8 cellular contexts compared by ENCODE assay signal in the genomic region with DNA sequence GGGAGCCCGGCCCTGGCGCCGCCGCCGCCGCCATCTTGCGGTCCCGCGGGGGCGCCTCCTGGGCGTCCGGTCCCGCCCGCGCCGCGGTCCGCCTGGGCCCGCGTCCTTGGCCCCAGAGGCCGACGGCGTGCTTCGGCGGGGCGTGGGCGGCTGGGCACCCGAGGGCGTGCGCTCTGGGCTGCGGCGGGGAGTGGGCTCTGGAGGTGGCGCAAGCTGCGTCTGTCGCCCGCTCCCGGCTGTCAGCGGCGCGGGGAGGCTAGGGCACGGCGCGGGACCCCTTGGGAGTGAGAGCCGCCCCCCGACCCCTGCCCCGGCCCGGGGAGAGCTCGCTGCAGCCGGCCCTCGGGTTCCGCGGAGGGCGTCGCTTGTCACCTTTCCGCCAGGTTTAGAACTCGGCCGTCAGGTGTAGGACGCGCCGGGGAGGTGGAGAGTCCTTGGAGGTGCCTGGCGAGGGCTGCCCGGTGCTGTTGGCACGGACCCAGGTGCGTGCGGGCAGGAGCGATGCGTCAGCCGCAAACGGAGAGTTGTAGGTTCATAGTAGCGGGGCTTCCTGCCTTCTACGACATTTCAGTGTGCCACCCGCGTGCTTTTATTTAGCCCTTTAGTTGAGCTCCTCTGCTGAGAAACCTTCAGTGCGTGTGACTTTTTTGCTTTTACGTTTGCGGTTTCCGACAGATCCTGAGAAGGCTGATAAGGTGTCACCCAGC. TPM values are rescaled to one million over a fixed set of nuclear protein-coding genes. Genes with fewer than 3 reads are reported as not detected.
DNase-seq lines count a peak whose midpoint lies in the region; ATAC-seq and TF ChIP-seq lines count a peak whose summit lies in the region.

No MANE protein-coding gene starts in this region.

- H3K36me3 ChIP-seq in OCI-LY1 (ENCODE audit: insufficient read depth, low read length) (no peaks in the 10 kb centered on the region; the same call in 1 of the 2 replicates), esophagus (ENCODE audit: control insufficient read depth in 2 of 2, insufficient read depth in 2 of 2, low read length in 1 of 2) (no peaks in the 10 kb centered on the region)

- H3K9ac ChIP-seq in OCI-LY1 (ENCODE audit: low read length): peak overlapping the region; percentile 81

- H3K4me1 Mint-ChIP-seq in naive B cell: peaks cover 17 to 26% (median 25%) of the 10 kb centered on the region in 3 donors
- H3K4me1 Mint-ChIP-seq in stimulated activated memory B cell treated with anti-CD40 and anti-IgM and Interleukin-4, amounts not matched to agents 10 μg/mL and 1 μg/mL and 100 μg/mL, for 72 hours: peaks cover 24% of the 10 kb centered on the region

- H3K4me3 ChIP-seq in AG09309 (ENCODE audit: control insufficient read depth, low read depth, low read length) (peak overlapping the region; percentile 91), OCI-LY1 (ENCODE audit: low read depth, low read length, poor library complexity, severe bottlenecking) (peak overlapping the region; percentile 87), esophagus (ENCODE audit: low read depth in 1 of 2, low read length in 2 of 2) (peak overlapping the region; percentile 85 to 90)

- TF ChIP-seq CTCF in AG09309 (IDR thresholded peaks at IDR 0.05; ENCODE audit: control insufficient read depth, insufficient read depth, low read depth, low read length, missing control alignments) (no peak), OCI-LY1 (IDR thresholded peaks at IDR 0.05; ENCODE audit: low read length) (no peak)

- 0 out of 2 replicates have a peak, but pooled peaks cover 2% of the 10 kb centered on the region for H3F3A ChIP-seq in OCI-LY1 (ENCODE audit: insufficient read depth, low read length)

- H3K79me2 ChIP-seq in OCI-LY1 (ENCODE audit: insufficient read depth, low read length): peaks cover 50% of the 10 kb centered on the region

- peak overlapping the region; percentile 88 to 96 (median 92) for H3K27ac Mint-ChIP-seq in naive B cell
- H3K27ac Mint-ChIP-seq in stimulated activated memory B cell treated with anti-CD40 and anti-IgM and Interleukin-4, amounts not matched to agents 10 μg/mL and 1 μg/mL and 100 μg/mL, for 72 hours: peak overlapping the region; percentile 90

- peaks cover 0 to 2% (median 0%) of the 10 kb centered on the region in 7 donors for H3K9me3 Mint-ChIP-seq in naive B cell
- no peaks in the 10 kb centered on the region for H3K9me3 Mint-ChIP-seq in stimulated activated memory B cell treated with anti-CD40 and anti-IgM and Interleukin-4, amounts not matched to agents 10 μg/mL and 1 μg/mL and 100 μg/mL, for 72 hours

- peaks cover 0 to 3% (median 0%) of the 10 kb centered on the region in 3 donors for H3K27me3 Mint-ChIP-seq in naive B cell
- H3K27me3 Mint-ChIP-seq in stimulated activated memory B cell treated with anti-CD40 and anti-IgM and Interleukin-4, amounts not matched to agents 10 μg/mL and 1 μg/mL and 100 μg/mL, for 72 hours: no peaks in the 10 kb centered on the region

- DNase-seq in AG09309 (ENCODE audit: low read depth) (peak; percentile 50), activated T-cell treated with anti-CD3 and anti-CD28 coated beads for 24 hours (ENCODE audit: low read depth) (peak; percentile 73), naive B cell (peak; percentile 71)

- H3K4me2 ChIP-seq in OCI-LY1 (ENCODE audit: low read length): peak overlapping the region; percentile 93

- no peaks in the 10 kb centered on the region for H3K9me2 ChIP-seq in OCI-LY1 (ENCODE audit: low read depth, low read length)

- H3K4me1 ChIP-seq in OCI-LY1 (ENCODE audit: insufficient read depth, low read length, severe bottlenecking) (peaks cover 51% of the 10 kb centered on the region), esophagus (ENCODE audit: control insufficient read depth in 2 of 2, insufficient read depth in 2 of 2, low read length in 1 of 2) (peaks cover 2 to 3% of the 10 kb centered on the region in 2 donors)

- H3K36me3 Mint-ChIP-seq in naive B cell: no peaks in the 10 kb centered on the region
- no peaks in the 10 kb centered on the region for H3K36me3 Mint-ChIP-seq in stimulated activated memory B cell treated with anti-CD40 and anti-IgM and Interleukin-4, amounts not matched to agents 10 μg/mL and 1 μg/mL and 100 μg/mL, for 72 hours

- H3K9me3 ChIP-seq in OCI-LY1 (ENCODE audit: low read length) (0 out of 2 replicates have a peak, but pooled peaks cover 4% of the 10 kb centered on the region), esophagus (ENCODE audit: control insufficient read depth in 2 of 2, insufficient read depth in 1 of 2, low read depth in 1 of 2, low read length in 1 of 2) (no peaks in the 10 kb centered on the region)

- H3K27me3 ChIP-seq in OCI-LY1 (ENCODE audit: insufficient read depth, low read length): no peaks in the 10 kb centered on the region
- H3K27me3 ChIP-seq in esophagus (ENCODE audit: control insufficient read depth in 1 of 2, insufficient read depth in 2 of 2, low read length in 2 of 2): no peaks in the 10 kb centered on the region

- ATAC-seq in GM18873 (IDR thresholded peaks at IDR 0.05; ENCODE audit: low FRiP score, unreplicated experiment) (peak; percentile 10), HG03196 (IDR thresholded peaks at IDR 0.05; ENCODE audit: unreplicated experiment) (peak; percentile 31), naive B cell (ENCODE audit: low read depth in 2 of 2) (peak; percentile 20 to 27)
- ATAC-seq in stimulated activated memory B cell treated with anti-CD40 and anti-IgM and Interleukin-4, amounts not matched to agents 10 μg/mL and 1 μg/mL and 100 μg/mL, for 72 hours: peak; percentile 63

- WGBS in esophagus, 2 donors: 0% methylated on average over 68 to 77 of the region's 77 CpGs

- H3K27ac ChIP-seq in OCI-LY1 (ENCODE audit: low read depth, low read length, poor library complexity, severe bottlenecking): peak overlapping the region; percentile 70
- peak overlapping the region; percentile 98 to 100 for H3K27ac ChIP-seq in esophagus (ENCODE audit: low read depth in 2 of 2, low read length in 1 of 2)

- H3K4me3 Mint-ChIP-seq in naive B cell: peak overlapping the region; percentile 80 to 99 (median 90)
- H3K4me3 Mint-ChIP-seq in stimulated activated memory B cell treated with anti-CD40 and anti-IgM and Interleukin-4, amounts not matched to agents 10 μg/mL and 1 μg/mL and 100 μg/mL, for 72 hours: peak overlapping the region; percentile 84

- H2AFZ ChIP-seq in OCI-LY1 (ENCODE audit: low read length): no peak overlapping the region

- peaks cover 13% of the 10 kb centered on the region; the same call in 1 of the 2 replicates for H4K20me1 ChIP-seq in OCI-LY1 (ENCODE audit: insufficient read depth, low read length)

RNA-seq across cellular contexts. Expression of gene VAPA, which starts 0.9 kb away (rescaled TPM):
- polyA plus RNA-seq in esophagus: 100 to 1,000 TPM; 127 to 189 TPM
- polyA plus RNA-seq in naive B cell (ENCODE audit: low read depth in 6 of 6): 100 to 1,000 TPM; 240 to 309 (median 258) TPM

RNA-seq across cellular contexts. Expression of gene TXNDC2, which starts 29.0 kb away (rescaled TPM):
- under 1 TPM in 1 of 2 donors, not detected in 1; 0.06 TPM for polyA plus RNA-seq in esophagus
- under 1 TPM in 2 of 6 donors, not detected in 4; 0.19 to 0.20 TPM for polyA plus RNA-seq in naive B cell (ENCODE audit: low read depth in 6 of 6)

Comparison
In these comparisons a context has a peak if more than half of its experiments do, and no peak if none do; other contexts are left out.
1. Peak in every context shown above with its lines: DNase-seq, ATAC-seq, H3K4me3 ChIP-seq and H3K27ac ChIP-seq.
2. ATAC-seq: peak in every context shown above with its lines; median percentile 63 in stimulated activated memory B cell treated with anti-CD40 and anti-IgM and Interleukin-4, amounts not matched to agents 10 μg/mL and 1 μg/mL and 100 μg/mL, for 72 hours; 31 in HG03196; 24 in naive B cell; 10 in GM18873.